15 cellular contexts compared by ENCODE assay signal in genomic region chr4:181701219-181701618, GRCh38.
DNase-seq lines count a peak whose midpoint lies in the region; ATAC-seq and TF ChIP-seq lines count a peak whose summit lies in the region.
"Had no signal": no experiment of that assay in that cellular context is flagged by ENCODE, and none has a peak within 500 bp of the region (broad histone marks: within the 10 kb centered on the region; RNA-seq: fewer than 3 reads in every experiment).

No MANE protein-coding gene starts in this region.

- 63 to 83% methylated on average over 5 of the region's 5 CpGs for WGBS in thyroid gland, 2 donors

- no peaks in the 10 kb centered on the region for H3K27me3 ChIP-seq in thyroid gland

- H3K9me3 ChIP-seq in thyroid gland, result no peaks in the 10 kb centered on the region

- TF ChIP-seq POLR2A in thyroid gland (IDR thresholded peaks at IDR 0.05), result no peak

- H3K27ac ChIP-seq in thyroid gland, result no peak overlapping the region
- H3K27ac ChIP-seq: GM23248, HL-60 had no signal

- ATAC-seq in HG03565 (IDR thresholded peaks at IDR 0.05; ENCODE audit: unreplicated experiment), result no peak
- ATAC-seq: HCT116 had no signal

- DNase-seq in NCI-H510A treated with DMSO at 0.1 percent for 48 hours (lab: John Stamatoyannopoulos, UW) (peak; percentile 29), NCI-H510A (lab: John Stamatoyannopoulos, UW) (no peak), DMS153 (lab: John Stamatoyannopoulos, UW) (peak; percentile 87), DMS53 (lab: John Stamatoyannopoulos, UW) (peak; percentile 72), NCI-H2081 treated with DMSO at 0.1 percent for 48 hours (lab: John Stamatoyannopoulos, UW) (peak; percentile 2), thyroid gland (no peak), posterior vena cava (ENCODE audit: low spot score) (no peak)
- DNase-seq: C1 segment of cervical spinal cord; CD4-positive, alpha-beta T cell; DMS79; GM23248 had no signal

- H3K36me3 ChIP-seq in thyroid gland, result no peaks in the 10 kb centered on the region

- H3K4me3 ChIP-seq in thyroid gland (replicated peaks in 1 of 3), result no peak overlapping the region
- H3K4me3 ChIP-seq: GM12878, GM23248 had no signal

- no peak for TF ChIP-seq CTCF in thyroid gland (IDR thresholded peaks at IDR 0.05)

- intact Hi-C loops in thyroid gland (cut with DNase I) (no loop called here), posterior vena cava (cut with DNase I) (no loop called here)

- H3K4me1 ChIP-seq in thyroid gland, result no peaks in the 10 kb centered on the region

Comparison
In these comparisons a context has a peak if more than half of its experiments do, and no peak if none do; other contexts are left out.
1. DNase-seq: peak in NCI-H510A treated with DMSO at 0.1 percent for 48 hours (single experiment), DMS153 (single experiment), DMS53 (single experiment) and NCI-H2081 treated with DMSO at 0.1 percent for 48 hours (single experiment); none in NCI-H510A (single experiment), thyroid gland (0 of 2) and posterior vena cava (single experiment).